In the genomic region with DNA sequence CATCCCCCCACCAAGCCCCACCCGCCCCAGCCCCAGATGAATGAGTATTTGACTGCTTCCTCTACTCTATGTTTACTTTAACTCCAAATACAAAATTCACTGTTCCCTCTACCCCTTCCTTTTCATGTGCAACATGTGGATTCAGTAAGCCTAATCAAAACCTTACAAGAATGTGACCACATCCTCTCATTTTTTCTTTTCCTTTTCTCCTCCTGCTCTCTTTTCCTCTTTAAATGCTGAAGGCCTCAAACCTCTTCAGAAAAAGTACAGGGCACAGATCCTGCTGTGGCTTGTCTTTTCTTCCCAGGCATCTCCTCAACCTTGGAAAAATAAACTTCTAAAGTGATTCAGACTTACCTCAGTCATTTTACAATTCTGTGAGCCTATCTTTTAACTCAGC, we compare ENCODE assay signal across 1 cellular context.
TF ChIP-seq lines count a peak whose summit lies in the region.

No MANE protein-coding gene starts in this region.

TF ChIP-seq in SK-N-SH treated with all-trans-retinoic acid at 6 μM for 48 hours, 23 proteins besides CTCF, POLR2A, EP300 and RAD21 (continued from another document):
- TF ChIP-seq, protein P1, sequence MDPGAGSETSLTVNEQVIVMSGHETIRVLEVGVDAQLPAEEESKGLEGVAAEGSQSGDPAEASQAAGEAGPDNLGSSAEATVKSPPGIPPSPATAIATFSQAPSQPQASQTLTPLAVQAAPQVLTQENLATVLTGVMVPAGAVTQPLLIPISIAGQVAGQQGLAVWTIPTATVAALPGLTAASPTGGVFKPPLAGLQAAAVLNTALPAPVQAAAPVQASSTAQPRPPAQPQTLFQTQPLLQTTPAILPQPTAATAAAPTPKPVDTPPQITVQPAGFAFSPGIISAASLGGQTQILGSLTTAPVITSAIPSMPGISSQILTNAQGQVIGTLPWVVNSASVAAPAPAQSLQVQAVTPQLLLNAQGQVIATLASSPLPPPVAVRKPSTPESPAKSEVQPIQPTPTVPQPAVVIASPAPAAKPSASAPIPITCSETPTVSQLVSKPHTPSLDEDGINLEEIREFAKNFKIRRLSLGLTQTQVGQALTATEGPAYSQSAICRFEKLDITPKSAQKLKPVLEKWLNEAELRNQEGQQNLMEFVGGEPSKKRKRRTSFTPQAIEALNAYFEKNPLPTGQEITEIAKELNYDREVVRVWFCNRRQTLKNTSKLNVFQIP (CRISPR knock-in tag; IDR thresholded peaks at IDR 0.05; ENCODE audit: borderline replicate concordance, low read depth): no peak
- TF ChIP-seq, protein P2, sequence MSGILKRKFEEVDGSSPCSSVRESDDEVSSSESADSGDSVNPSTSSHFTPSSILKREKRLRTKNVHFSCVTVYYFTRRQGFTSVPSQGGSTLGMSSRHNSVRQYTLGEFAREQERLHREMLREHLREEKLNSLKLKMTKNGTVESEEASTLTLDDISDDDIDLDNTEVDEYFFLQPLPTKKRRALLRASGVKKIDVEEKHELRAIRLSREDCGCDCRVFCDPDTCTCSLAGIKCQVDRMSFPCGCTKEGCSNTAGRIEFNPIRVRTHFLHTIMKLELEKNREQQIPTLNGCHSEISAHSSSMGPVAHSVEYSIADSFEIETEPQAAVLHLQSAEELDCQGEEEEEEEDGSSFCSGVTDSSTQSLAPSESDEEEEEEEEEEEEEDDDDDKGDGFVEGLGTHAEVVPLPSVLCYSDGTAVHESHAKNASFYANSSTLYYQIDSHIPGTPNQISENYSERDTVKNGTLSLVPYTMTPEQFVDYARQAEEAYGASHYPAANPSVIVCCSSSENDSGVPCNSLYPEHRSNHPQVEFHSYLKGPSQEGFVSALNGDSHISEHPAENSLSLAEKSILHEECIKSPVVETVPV (CRISPR knock-in tag; IDR thresholded peaks at IDR 0.05): no peak
